28 cellular contexts compared by ENCODE assay signal in the genomic region with DNA sequence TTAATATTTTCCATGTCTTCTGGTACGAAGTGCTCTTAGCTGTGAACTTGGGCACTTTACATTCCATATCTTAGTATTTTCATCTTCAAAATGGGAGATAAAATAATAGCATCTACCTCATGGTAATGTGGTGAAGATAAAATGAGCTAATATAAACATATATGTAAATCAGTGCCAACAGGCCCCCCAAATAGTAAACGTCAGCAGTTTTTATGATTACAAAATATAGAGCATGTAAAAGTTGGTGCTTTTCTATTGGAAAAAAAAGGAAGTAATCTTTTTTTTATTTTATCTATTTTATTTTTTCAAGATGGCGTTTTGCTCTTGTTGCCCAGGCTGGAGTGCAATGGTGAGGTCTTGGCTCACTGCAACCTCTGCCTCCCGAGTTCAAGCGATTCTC.
"Had no signal": no experiment of that assay in that cellular context is flagged by ENCODE, and none has a peak within 500 bp of the region (broad histone marks: within the 10 kb centered on the region; RNA-seq: fewer than 3 reads in every experiment).

No MANE protein-coding gene starts in this region.

- ATAC-seq: naive thymus-derived CD4-positive, alpha-beta T cell; natural killer cell; psoas muscle; right cardiac atrium; sciatic nerve; stimulated activated memory B cell treated with anti-CD40 and anti-IgM and Interleukin-4, amounts not matched to agents 10 μg/mL and 1 μg/mL and 100 μg/mL, for 72 hours had no signal

- FAIRE-seq: urothelium cell line had no signal

- H2AFZ ChIP-seq: neural progenitor cell, parathyroid adenoma had no signal

- H3K27me3 ChIP-seq: neural progenitor cell, ovary, spleen, stomach, thyroid gland, tibial nerve, upper lobe of left lung, vagina had no signal

- H3K36me3 ChIP-seq: neural progenitor cell, ovary, spleen, stomach, thoracic aorta, thyroid gland, tibial nerve, upper lobe of left lung, vagina had no signal

- DNase-seq: naive thymus-derived CD4-positive, alpha-beta T cell; natural killer cell; occipital lobe; ovary; posterior cingulate gyrus; psoas muscle; right cardiac atrium; spleen; stimulated activated CD4-positive, alpha-beta T cell treated with anti-CD3 and anti-CD28 coated beads, Interleukin-12 subunit alpha, Interleukin-12 subunit beta, amount 100 ng/mL, for 4 hours; stimulated activated CD4-positive, alpha-beta T cell treated with anti-CD3 and anti-CD28 coated beads, Interleukin-1b, Interleukin-23, amount 100 ng/mL, for 48 hours; stimulated activated CD4-positive, alpha-beta T cell treated with anti-CD3 and anti-CD28 coated beads, Interleukin-4, amount 100 ng/mL, for 1 hour; stimulated activated CD4-positive, alpha-beta T cell treated with anti-CD3 and anti-CD28 coated beads, Interleukin-4, amount 100 ng/mL, for 4 hours; stimulated activated CD8-positive, alpha-beta memory T cell treated with anti-CD3 and anti-CD28 coated beads, Interleukin-4, amount 100 ng/mL, for 48 hours; stimulated activated naive CD4-positive, alpha-beta T cell treated with Interleukin-2 at 50 U/mL for 16 hours; stomach; thyroid gland; trophoblast cell; upper lobe of left lung had no signal

- H3K79me2 ChIP-seq: parathyroid adenoma had no signal

- H3K27ac ChIP-seq: neural progenitor cell, ovary, parathyroid adenoma, psoas muscle, skin epidermis, spleen, stomach, thoracic aorta, thyroid gland, tibial nerve, upper lobe of left lung, vagina had no signal

- H3K4me1 ChIP-seq: neural progenitor cell, parathyroid adenoma, psoas muscle, spleen, stomach, thyroid gland, tibial nerve, upper lobe of left lung, vagina had no signal

- H3K4me2 ChIP-seq: neural progenitor cell, smooth muscle cell had no signal

- H3K4me3 ChIP-seq: neural progenitor cell, ovary, psoas muscle, skin epidermis, smooth muscle cell, spleen, stomach, thoracic aorta, thyroid gland, tibial nerve, upper lobe of left lung, vagina had no signal

- H3K9ac ChIP-seq: neural progenitor cell, parathyroid adenoma had no signal

- H3K9me3 ChIP-seq: ovary, psoas muscle, spleen, stomach, thoracic aorta, thyroid gland, tibial nerve, upper lobe of left lung, vagina had no signal
